10 cellular contexts compared by ENCODE assay signal in genomic region chr2:20593072-20594034, GRCh38. TPM values are rescaled to one million over a fixed set of nuclear protein-coding genes. Genes with fewer than 3 reads are reported as not detected.
DNase-seq lines count a peak whose midpoint lies in the region; ATAC-seq, FAIRE-seq and TF ChIP-seq lines count a peak whose summit lies in the region.
"Had no signal": no experiment of that assay in that cellular context is flagged by ENCODE, and none has a peak within 500 bp of the region (broad histone marks: within the 10 kb centered on the region; RNA-seq: fewer than 3 reads in every experiment).

No MANE protein-coding gene starts in this region.

- H4K20me1 ChIP-seq in astrocyte (ENCODE audit: insufficient read depth, low read length) (no peaks in the 10 kb centered on the region), keratinocyte (ENCODE audit: control insufficient read depth, extremely low read depth, insufficient read depth, low read length) (no peaks in the 10 kb centered on the region)

- dilution Hi-C loops in keratinocyte (cut with MboI; ENCODE audit: extremely low pct_ligation_motif_present, low sequenced_read_pairs), result no loop called here

- peaks cover 60% of the 10 kb centered on the region for H3K4me1 Mint-ChIP-seq in astrocyte (ENCODE audit: low read depth, unreplicated experiment)
- peaks cover 11% of the 10 kb centered on the region for H3K4me1 Mint-ChIP-seq in activated CD8-positive, alpha-beta T cell treated with anti-CD3 and anti-CD28 coated beads for 36 hours (ENCODE audit: low read depth)

- no peaks in the 10 kb centered on the region for H3K27me3 Mint-ChIP-seq in astrocyte (ENCODE audit: low read depth, unreplicated experiment)
- H3K27me3 Mint-ChIP-seq in activated CD8-positive, alpha-beta T cell treated with anti-CD3 and anti-CD28 coated beads for 36 hours, result no peaks in the 10 kb centered on the region

- no peaks in the 10 kb centered on the region for H3K9me3 Mint-ChIP-seq in astrocyte (ENCODE audit: unreplicated experiment)
- no peaks in the 10 kb centered on the region for H3K9me3 Mint-ChIP-seq in activated CD8-positive, alpha-beta T cell treated with anti-CD3 and anti-CD28 coated beads for 36 hours

- H3K4me1 ChIP-seq in astrocyte (ENCODE audit: insufficient read depth, low read length) (peaks cover 66% of the 10 kb centered on the region), keratinocyte (ENCODE audit: control insufficient read depth, extremely low read depth, insufficient read depth, low read length) (peaks cover 52% of the 10 kb centered on the region)
- H3K4me1 ChIP-seq in effector memory CD4-positive, alpha-beta T cell (ENCODE audit: control insufficient read depth, insufficient read depth, low read length, poor library complexity, severe bottlenecking), result no peaks in the 10 kb centered on the region

- H3K27me3 ChIP-seq in astrocyte (ENCODE audit: insufficient read depth, low read length) (no peaks in the 10 kb centered on the region), keratinocyte (ENCODE audit: control insufficient read depth, extremely low read depth, insufficient read depth, low read length) (no peaks in the 10 kb centered on the region)
- no peaks in the 10 kb centered on the region for H3K27me3 ChIP-seq in effector memory CD4-positive, alpha-beta T cell (replicated peaks; ENCODE audit: control insufficient read depth, insufficient read depth, low read length, poor library complexity, severe bottlenecking)

- H3K9me1 ChIP-seq in keratinocyte (ENCODE audit: control insufficient read depth, extremely low read depth, insufficient read depth, low read length), result peaks cover 2% of the 10 kb centered on the region

- H3K4me3 Mint-ChIP-seq in astrocyte (ENCODE audit: unreplicated experiment), result peak overlapping the region; percentile 30
- H3K4me3 Mint-ChIP-seq in activated CD8-positive, alpha-beta T cell treated with anti-CD3 and anti-CD28 coated beads for 36 hours, result no peak overlapping the region

- H3K27ac Mint-ChIP-seq in astrocyte (ENCODE audit: unreplicated experiment), result peak overlapping the region; percentile 99
- no peak overlapping the region for H3K27ac Mint-ChIP-seq in activated CD8-positive, alpha-beta T cell treated with anti-CD3 and anti-CD28 coated beads for 36 hours

- DNase-seq in HuH-7.5 (ENCODE audit: low spot score), result peak; percentile 81
- peak; percentile 91 for DNase-seq in astrocyte (ENCODE audit: low read depth)
- DNase-seq in keratinocyte (ENCODE audit: low read depth, low spot score), result peak; percentile 67
- peak; percentile 74 for DNase-seq in stromal cell of bone marrow (ENCODE audit: low read depth)
- DNase-seq in activated CD8-positive, alpha-beta T cell treated with anti-CD3 and anti-CD28 coated beads for 36 hours, result no peak
- no peak for DNase-seq in effector memory CD4-positive, alpha-beta T cell
- DNase-seq in NCI-H1105 treated with DMSO at 0.1 percent for 48 hours (lab: John Stamatoyannopoulos, UW), result no peak
- DNase-seq: NCI-H446 had no signal

- H3K4me3 ChIP-seq in astrocyte (ENCODE audit: insufficient read depth, low read depth, low read length) (no peak overlapping the region), keratinocyte (ENCODE audit: control insufficient read depth in 2 of 3, extremely low read depth in 1 of 3, insufficient read depth in 2 of 3, low read depth in 1 of 3, low read length in 3 of 3) (no peak overlapping the region)
- no peak overlapping the region for H3K4me3 ChIP-seq in effector memory CD4-positive, alpha-beta T cell (ENCODE audit: insufficient read depth, low read depth, low read length, poor library complexity, severe bottlenecking)
- H3K4me3 ChIP-seq: skin epidermis had no signal

- H3K36me3 ChIP-seq in astrocyte (ENCODE audit: insufficient read depth, low read length) (no peaks in the 10 kb centered on the region), keratinocyte (ENCODE audit: control insufficient read depth in 2 of 2, extremely low read depth in 1 of 2, insufficient read depth in 2 of 2, low read length in 2 of 2) (no peaks in the 10 kb centered on the region)
- H3K36me3 ChIP-seq in effector memory CD4-positive, alpha-beta T cell (ENCODE audit: control insufficient read depth, insufficient read depth, low read length), result no peaks in the 10 kb centered on the region

- POLR2A ChIA-PET in activated CD8-positive, alpha-beta T cell treated with anti-CD3 and anti-CD28 coated beads for 36 hours (lab: Charles Lee), result no interaction called here

- H3K79me2 ChIP-seq in astrocyte (ENCODE audit: insufficient read depth, low read length) (no peaks in the 10 kb centered on the region), keratinocyte (ENCODE audit: control insufficient read depth, insufficient read depth, low read length) (no peaks in the 10 kb centered on the region)

- H3K4me2 ChIP-seq in astrocyte (ENCODE audit: low read length) (peak overlapping the region; percentile 66), keratinocyte (ENCODE audit: control insufficient read depth, extremely low read depth, insufficient read depth, low read depth, low read length) (peak overlapping the region; percentile 49)

- H3K9ac ChIP-seq in astrocyte (ENCODE audit: low read length) (peak overlapping the region; percentile 65), keratinocyte (ENCODE audit: control insufficient read depth, extremely low read depth, insufficient read depth, low read length) (peak overlapping the region; percentile 58)

- H2AFZ ChIP-seq in astrocyte (ENCODE audit: low read depth, low read length), result peak overlapping the region; percentile 45
- peak overlapping the region; percentile 38 for H2AFZ ChIP-seq in keratinocyte (ENCODE audit: control insufficient read depth, low read length)

- CTCF ChIA-PET in activated CD8-positive, alpha-beta T cell treated with anti-CD3 and anti-CD28 coated beads for 36 hours (lab: Charles Lee), result no interaction called here

- peak overlapping the region; percentile 85 for H3K27ac ChIP-seq in astrocyte (ENCODE audit: low read depth, low read length)
- peak overlapping the region; percentile 88 for H3K27ac ChIP-seq in keratinocyte (ENCODE audit: control insufficient read depth, insufficient read depth, low read length)
- H3K27ac ChIP-seq in effector memory CD4-positive, alpha-beta T cell (ENCODE audit: insufficient read depth, low read length, poor library complexity, severe bottlenecking), result no peak overlapping the region

- H3K36me3 Mint-ChIP-seq in astrocyte (ENCODE audit: low read depth, unreplicated experiment), result no peaks in the 10 kb centered on the region
- no peaks in the 10 kb centered on the region for H3K36me3 Mint-ChIP-seq in activated CD8-positive, alpha-beta T cell treated with anti-CD3 and anti-CD28 coated beads for 36 hours (ENCODE audit: low read depth)

- H3K9me3 ChIP-seq in astrocyte (ENCODE audit: insufficient read depth, low read depth, low read length) (no peaks in the 10 kb centered on the region), keratinocyte (ENCODE audit: control insufficient read depth, low read depth, low read length) (no peaks in the 10 kb centered on the region)
- H3K9me3 ChIP-seq in effector memory CD4-positive, alpha-beta T cell (ENCODE audit: control insufficient read depth, low read length), result no peaks in the 10 kb centered on the region

- FAIRE-seq in astrocyte (lab: Jason Lieb, UNC), result no peak
- FAIRE-seq in keratinocyte (lab: Jason Lieb, UNC), result peak; percentile 90

- intact Hi-C loops in activated CD8-positive, alpha-beta T cell treated with anti-CD3 and anti-CD28 coated beads for 36 hours (cut with micrococcal nuclease), result no loop called here

- TF ChIP-seq CTCF in astrocyte (IDR thresholded peaks at IDR 0.05; ENCODE audit: insufficient read depth, low read depth, low read length), result no peak
- no peak for TF ChIP-seq CTCF in keratinocyte (optimal IDR thresholded peaks at IDR 0.05 in 1 of 3, IDR thresholded peaks at IDR 0.05 in 1 of 3, conservative IDR thresholded peaks at IDR 0.05 in 1 of 3; ENCODE audit: extremely low read depth in 1 of 3, insufficient read depth in 2 of 3, low read length in 3 of 3)
- TF ChIP-seq CTCF in activated CD8-positive, alpha-beta T cell treated with anti-CD3 and anti-CD28 coated beads for 36 hours (IDR thresholded peaks at IDR 0.05), result no peak

- no peak for ATAC-seq in GM21786 (IDR thresholded peaks at IDR 0.05; ENCODE audit: unreplicated experiment)
- ATAC-seq in activated CD8-positive, alpha-beta T cell treated with anti-CD3 and anti-CD28 coated beads for 36 hours, result no peak

RNA-seq across cellular contexts. Expression of gene HS1BP3, which starts 57.5 kb away (rescaled TPM):
- 20.7 and 21.0 TPM in 2 replicates for total RNA-seq in astrocyte
- 18.5 to 21.2 TPM (median 20.7 TPM) in 3 replicates for polyA plus RNA-seq in keratinocyte
- 8.0 TPM for polyA plus RNA-seq in keratinocyte (2011; ENCODE audit: low read depth)
- 15.3 and 23.3 TPM in 2 replicates for polyA plus RNA-seq in keratinocyte (2011; cell fraction: cytosol; rRNA removed)
- polyA plus RNA-seq in keratinocyte (2011; cell fraction: nucleus; rRNA removed), result 33.3 and 38.2 TPM in 2 replicates
- polyA plus RNA-seq in keratinocyte (2012; ENCODE audit: low replicate concordance), result 16.6 and 22.0 TPM in 2 replicates
- 17.6 to 31.8 TPM (median 21.3 TPM) in 3 replicates for polyA minus RNA-seq in keratinocyte
- polyA minus RNA-seq in keratinocyte (2011; cell fraction: cytosol; rRNA and poly(A)+ RNA removed), result 19.2 TPM
- 13.4 and 17.9 TPM in 2 replicates for polyA minus RNA-seq in keratinocyte (2011; cell fraction: nucleus; rRNA and poly(A)+ RNA removed)
- 1 to 10 TPM; 6.5 to 7.9 TPM for total RNA-seq in activated CD8-positive, alpha-beta T cell treated with anti-CD3 and anti-CD28 coated beads for 36 hours

Comparison
In these comparisons a context has a peak if more than half of its experiments do, and no peak if none do; other contexts are left out.
1. DNase-seq: peak in HuH-7.5 (single experiment), astrocyte (single experiment), keratinocyte (single experiment) and stromal cell of bone marrow (single experiment); none in activated CD8-positive, alpha-beta T cell treated with anti-CD3 and anti-CD28 coated beads for 36 hours (single experiment), effector memory CD4-positive, alpha-beta T cell (0 of 3) and NCI-H1105 treated with DMSO at 0.1 percent for 48 hours (single experiment).